11 cellular contexts compared by ENCODE assay signal in the genomic region with DNA sequence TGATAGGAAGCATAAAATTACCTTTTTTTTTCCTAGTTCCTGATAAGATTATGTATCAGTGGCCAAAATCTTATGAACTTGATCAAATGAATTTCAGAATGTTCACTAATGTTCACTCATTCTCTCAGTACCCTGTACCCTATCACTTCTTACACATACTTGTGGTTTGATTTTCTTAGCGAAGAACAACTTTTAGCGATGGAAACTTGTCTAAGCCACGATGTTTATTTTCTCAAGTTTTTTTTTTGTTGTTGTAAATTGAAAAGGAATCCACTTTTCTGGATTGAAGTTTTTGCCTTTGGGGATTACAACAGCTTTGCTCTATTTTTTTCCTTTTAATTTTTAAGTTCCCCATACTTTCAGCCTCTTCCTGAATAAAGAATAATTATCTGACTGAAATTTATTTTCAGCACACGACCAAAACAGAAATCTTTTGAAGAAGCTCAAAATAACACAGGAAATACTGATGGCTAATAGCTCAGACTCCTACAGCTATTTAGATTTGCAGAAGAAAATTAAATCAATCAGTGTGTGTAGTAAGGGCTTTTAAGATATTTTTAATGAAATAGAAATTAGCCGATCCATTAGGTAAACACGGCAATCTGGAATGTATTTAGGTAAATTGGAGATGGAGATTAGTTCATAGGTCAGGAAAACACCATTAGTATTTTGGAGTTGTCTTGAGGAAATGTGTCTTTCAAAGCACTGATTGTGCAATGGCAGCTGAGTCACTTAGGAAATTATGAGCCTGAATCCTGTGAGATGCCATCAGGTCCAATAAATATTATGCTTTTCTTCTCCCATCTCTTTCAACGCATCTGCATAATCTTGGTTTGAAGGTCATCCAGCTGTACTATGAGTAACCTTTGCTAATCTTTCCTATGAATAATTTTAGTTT.
A peak's percentile ranks its signal among the peaks of the same experiment; 100 is the strongest.
DNase-seq lines count a peak whose midpoint lies in the region; ATAC-seq and TF ChIP-seq lines count a peak whose summit lies in the region.
"Had no signal": no experiment of that assay in that cellular context is flagged by ENCODE, and none has a peak within 500 bp of the region (broad histone marks: within the 10 kb centered on the region; RNA-seq: fewer than 3 reads in every experiment).

No MANE protein-coding gene starts in this region.

- no peaks in the 10 kb centered on the region for H3K36me3 Mint-ChIP-seq in activated T-cell treated with anti-CD3 and anti-CD28 coated beads, Interleukin-2, amount 50 U/mL, for 24 hours (ENCODE audit: low read depth)
- no peaks in the 10 kb centered on the region for H3K36me3 Mint-ChIP-seq in type B pancreatic cell

- intact Hi-C loops in Right ventricle myocardium inferior (cut with DNase I) = loop anchor here (5.0 kb wide), 1 partner anchor 216 kb away; a partner anchor contains a TSS
- intact Hi-C loops in cardiac septum (cut with DNase I) = loop anchor here (5.0 to 10.0 kb wide), 4 partner anchors 62 to 216 kb away; a partner anchor contains a TSS

- no peak overlapping the region for H3K4me3 Mint-ChIP-seq in activated T-cell treated with anti-CD3 and anti-CD28 coated beads, Interleukin-2, amount 50 U/mL, for 24 hours
- H3K4me3 Mint-ChIP-seq in type B pancreatic cell = no peak overlapping the region

- H3K4me1 Mint-ChIP-seq in activated T-cell treated with anti-CD3 and anti-CD28 coated beads, Interleukin-2, amount 50 U/mL, for 24 hours (ENCODE audit: low read depth) = peaks cover 38% of the 10 kb centered on the region
- peaks cover 7% of the 10 kb centered on the region for H3K4me1 Mint-ChIP-seq in type B pancreatic cell (ENCODE audit: unreplicated experiment)

- no peak overlapping the region for H3K27ac Mint-ChIP-seq in activated T-cell treated with anti-CD3 and anti-CD28 coated beads, Interleukin-2, amount 50 U/mL, for 24 hours
- H3K27ac Mint-ChIP-seq in type B pancreatic cell = no peak overlapping the region

- no peak overlapping the region for H3K4me3 ChIP-seq in brain microvascular endothelial cell (ENCODE audit: low read depth, low read length)
- no peak overlapping the region for H3K4me3 ChIP-seq in H7 (ENCODE audit: insufficient read depth, low read depth, low read length)
- H3K4me3 ChIP-seq: coronary artery, ovary had no signal

- H3K36me3 ChIP-seq in brain microvascular endothelial cell (replicated peaks) (no peaks in the 10 kb centered on the region), H7 (replicated peaks; ENCODE audit: control insufficient read depth, insufficient read depth, low read length) (no peaks in the 10 kb centered on the region)
- H3K36me3 ChIP-seq: ovary had no signal

- H3K27me3 Mint-ChIP-seq in activated T-cell treated with anti-CD3 and anti-CD28 coated beads, Interleukin-2, amount 50 U/mL, for 24 hours = no peaks in the 10 kb centered on the region
- H3K27me3 Mint-ChIP-seq in type B pancreatic cell = no peaks in the 10 kb centered on the region

- peak overlapping the region; percentile 69 for H3K27ac ChIP-seq in brain microvascular endothelial cell
- H3K27ac ChIP-seq: ovary had no signal

- no peak for DNase-seq in Right ventricle myocardium inferior (ENCODE audit: missing footprints)
- DNase-seq in cardiac septum (ENCODE audit: low spot score) = no peak
- DNase-seq in brain microvascular endothelial cell = peak; percentile 81
- DNase-seq in kidney glomerular epithelial cell (lab: John Stamatoyannopoulos, UW) = peak; percentile 33
- no peak for DNase-seq in activated T-cell treated with anti-CD3 and anti-CD28 coated beads, Interleukin-2, amount 50 U/mL, for 24 hours
- no peak for DNase-seq in H7
- no peak for DNase-seq in type B pancreatic cell (ENCODE audit: extremely low spot score, unreplicated experiment)
- no peak for DNase-seq in activated T-cell treated with anti-CD3 and anti-CD28 coated beads, Interleukin-2, amount 50 U/mL, for 48 hours
- DNase-seq: KG1 had no signal

- in situ Hi-C loops in brain microvascular endothelial cell (cut with HindIII; ENCODE audit: low pct_ligation_motif_present, low sequenced_read_pairs) = no loop called here

- H3K9me3 Mint-ChIP-seq in activated T-cell treated with anti-CD3 and anti-CD28 coated beads, Interleukin-2, amount 50 U/mL, for 24 hours = no peaks in the 10 kb centered on the region
- no peaks in the 10 kb centered on the region for H3K9me3 Mint-ChIP-seq in type B pancreatic cell

- no peaks in the 10 kb centered on the region for H3K27me3 ChIP-seq in brain microvascular endothelial cell (replicated peaks)
- H3K27me3 ChIP-seq in H7 (ENCODE audit: control insufficient read depth, insufficient read depth, low read length) = no peaks in the 10 kb centered on the region
- H3K27me3 ChIP-seq: ovary had no signal

- TF ChIP-seq CTCF in brain microvascular endothelial cell (IDR thresholded peaks at IDR 0.05; ENCODE audit: low read depth, low read length, missing control alignments) = no peak
- TF ChIP-seq CTCF in type B pancreatic cell (conservative IDR thresholded peaks at IDR 0.05) = no peak

- peak; percentile 34 for ATAC-seq in Right ventricle myocardium inferior

Comparison
In these comparisons a context has a peak if more than half of its experiments do, and no peak if none do; other contexts are left out.
1. DNase-seq: peak in brain microvascular endothelial cell (single experiment) and kidney glomerular epithelial cell (single experiment); none in Right ventricle myocardium inferior (single experiment), cardiac septum (single experiment), activated T-cell treated with anti-CD3 and anti-CD28 coated beads, Interleukin-2, amount 50 U/mL, for 24 hours (single experiment), H7 (single experiment), type B pancreatic cell (single experiment) and activated T-cell treated with anti-CD3 and anti-CD28 coated beads, Interleukin-2, amount 50 U/mL, for 48 hours (0 of 2).